In the genomic region with DNA sequence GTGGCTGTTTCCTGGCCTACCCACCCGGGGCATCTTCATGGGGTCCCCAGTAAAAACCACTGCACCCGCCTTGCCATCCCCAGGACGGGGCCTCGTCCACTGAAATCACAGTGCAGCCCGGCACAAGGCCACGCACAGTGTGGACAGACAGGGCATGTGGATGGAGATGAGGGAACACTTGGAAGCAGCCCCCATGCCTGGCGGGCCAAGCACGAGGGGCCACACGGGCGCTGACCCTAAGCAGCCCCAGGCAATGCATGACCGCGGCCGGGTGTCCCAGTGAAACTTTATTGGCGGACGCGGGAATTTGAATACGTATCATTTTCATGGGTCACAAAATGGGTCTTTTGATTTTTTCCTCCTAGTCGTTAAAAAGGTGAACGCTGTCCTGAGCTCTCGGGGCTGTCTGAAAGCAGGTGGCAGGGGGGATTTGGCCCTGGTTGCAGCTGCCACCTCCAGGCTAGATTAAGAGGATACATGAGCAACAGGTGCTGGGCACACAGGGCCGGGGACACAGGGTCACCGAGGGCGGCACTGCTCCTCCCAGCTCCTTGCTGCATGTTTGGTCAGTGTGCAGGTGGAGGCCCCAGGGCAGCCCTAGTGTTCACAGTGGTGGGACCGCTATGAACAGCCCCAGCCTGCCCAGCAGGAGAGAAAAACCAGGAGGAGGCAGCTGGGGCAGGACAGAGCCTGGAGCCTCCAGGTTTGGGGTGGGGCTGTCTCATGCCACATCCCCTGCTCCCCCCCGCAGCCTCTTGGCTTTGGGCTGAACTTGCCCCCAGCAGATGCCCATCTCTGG, we compare ENCODE assay signal across 19 cellular contexts.
"Had no signal": no experiment of that assay in that cellular context is flagged by ENCODE, and none has a peak within 500 bp of the region (broad histone marks: within the 10 kb centered on the region; RNA-seq: fewer than 3 reads in every experiment).

No MANE protein-coding gene starts in this region.

- H3K27ac ChIP-seq: breast epithelium, colonic mucosa, tibial artery, VCaP had no signal

- H3K27ac Mint-ChIP-seq: activated CD8-positive, alpha-beta T cell treated with anti-CD3 and anti-CD28 coated beads, Interleukin-2, amount 10 ng/mL, durations not matched to agents 7 days and 5 days; activated naive CD8-positive, alpha-beta T cell; memory B cell; stimulated activated naive CD8-positive, alpha-beta T cell treated with anti-CD3 and anti-CD28 coated beads, Interleukin-15, amount 100 ng/mL, for 72 hours had no signal

- H3K4me3 Mint-ChIP-seq: activated CD8-positive, alpha-beta T cell treated with anti-CD3 and anti-CD28 coated beads, Interleukin-2, amount 10 ng/mL, durations not matched to agents 7 days and 5 days; activated naive CD8-positive, alpha-beta T cell; memory B cell; stimulated activated naive CD8-positive, alpha-beta T cell treated with anti-CD3 and anti-CD28 coated beads, Interleukin-15, amount 100 ng/mL, for 72 hours had no signal

- ATAC-seq: activated CD8-positive, alpha-beta T cell treated with anti-CD3 and anti-CD28 coated beads, Interleukin-2, amount 10 ng/mL, durations not matched to agents 7 days and 5 days; stimulated activated naive CD8-positive, alpha-beta T cell treated with anti-CD3 and anti-CD28 coated beads, Interleukin-15, amount 100 ng/mL, for 72 hours had no signal

- H3K9me3 ChIP-seq: breast epithelium, colonic mucosa, esophagus muscularis mucosa, tibial artery had no signal

- H3K9me3 Mint-ChIP-seq: memory B cell; stimulated activated naive CD8-positive, alpha-beta T cell treated with anti-CD3 and anti-CD28 coated beads, Interleukin-15, amount 100 ng/mL, for 72 hours had no signal

- H3K4me1 ChIP-seq: breast epithelium, colonic mucosa, tibial artery had no signal

- H3K27me3 ChIP-seq: colonic mucosa, tibial artery had no signal

- H3K36me3 Mint-ChIP-seq: activated naive CD8-positive, alpha-beta T cell; memory B cell had no signal

- H3K36me3 ChIP-seq: breast epithelium, colonic mucosa, tibial artery had no signal

- DNase-seq: activated CD4-positive, alpha-beta T cell treated with anti-CD3 and anti-CD28 coated beads for 1 hour; activated CD4-positive, alpha-beta T cell treated with anti-CD3 and anti-CD28 coated beads, Interleukin-2, amount 50 U/mL, for 1 hour; activated CD8-positive, alpha-beta T cell treated with anti-CD3 and anti-CD28 coated beads, Interleukin-2, amount 10 ng/mL, durations not matched to agents 7 days and 5 days; activated gamma-delta T cell treated with Interleukin-2 at 50 U/mL for 16 hours; activated T-cell treated with anti-CD3 and anti-CD28 coated beads, Interleukin-2, amount 50 U/mL, for 1 hour; amniotic stem cell; colonic mucosa; hypothalamus; posterior cingulate gyrus; retina; stimulated activated CD4-positive, alpha-beta T cell treated with anti-CD3 and anti-CD28 coated beads, Interleukin-12 subunit alpha, Interleukin-12 subunit beta, amount 100 ng/mL, for 4 hours; stimulated activated naive CD8-positive, alpha-beta T cell treated with anti-CD3 and anti-CD28 coated beads, Interleukin-15, amount 100 ng/mL, for 72 hours; T-helper 2 cell; tibial artery had no signal

- H3K4me3 ChIP-seq: breast epithelium, colonic mucosa, esophagus muscularis mucosa, tibial artery had no signal
